10 cellular contexts compared by ENCODE assay signal in the genomic region with DNA sequence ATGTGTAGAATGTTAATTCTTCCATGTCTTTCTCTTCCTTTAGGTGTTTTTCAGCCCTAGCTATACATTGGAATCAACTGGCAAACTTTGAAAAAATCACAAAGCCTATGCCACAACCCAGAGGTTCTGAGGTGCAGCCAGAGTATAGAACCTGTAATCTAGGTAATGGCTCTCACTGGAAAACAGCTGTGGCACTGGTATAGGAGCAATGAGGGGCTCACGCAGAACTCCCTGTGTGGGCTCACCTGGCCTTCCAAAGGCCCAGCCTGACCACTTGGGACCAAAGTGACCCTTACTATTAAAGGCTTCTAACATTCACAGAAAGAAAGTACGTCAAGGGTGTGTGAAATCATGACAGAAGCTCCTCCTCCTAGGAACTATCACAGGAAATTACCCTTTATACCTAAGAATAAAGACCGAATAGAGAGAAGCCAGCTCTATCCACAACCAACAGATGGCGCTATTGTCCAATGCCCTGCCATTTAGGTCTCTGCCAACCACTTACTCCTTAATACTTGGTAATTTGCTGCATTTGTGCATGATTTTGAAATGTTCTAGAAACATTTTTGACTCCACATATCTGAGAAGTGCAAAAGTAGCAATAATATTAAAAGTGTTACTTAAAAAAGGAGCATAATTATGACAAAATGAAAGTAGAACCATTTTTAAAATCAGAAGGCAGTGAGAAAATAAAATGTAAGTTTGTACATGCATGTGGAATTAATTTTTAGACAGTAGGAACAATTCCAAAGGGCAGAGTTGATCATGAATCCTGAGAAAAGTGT.
DNase-seq lines count a peak whose midpoint lies in the region; ATAC-seq and TF ChIP-seq lines count a peak whose summit lies in the region.
"Had no signal": no experiment of that assay in that cellular context is flagged by ENCODE, and none has a peak within 500 bp of the region (broad histone marks: within the 10 kb centered on the region; RNA-seq: fewer than 3 reads in every experiment).

No MANE protein-coding gene starts in this region.

- H3K79me2 ChIP-seq in PC-3 (ENCODE audit: low read length) (no peaks in the 10 kb centered on the region), hepatocyte (no peaks in the 10 kb centered on the region)

- H4K20me1 ChIP-seq in PC-3 (ENCODE audit: low read length) (no peaks in the 10 kb centered on the region), hepatocyte (ENCODE audit: insufficient read depth, poor library complexity, severe bottlenecking) (no peaks in the 10 kb centered on the region)

- intact Hi-C loops in PC-3 (cut with micrococcal nuclease): loop anchor here (5.0 to 10.0 kb wide), 6 partner anchors 51 to 1201 kb away; no protein-coding TSS in a partner anchor

- BruUV-seq in PC-3 (replicated peaks; lab: Mats Ljungman, UMichigan): no TSS peak

- H3K9me3 Mint-ChIP-seq in activated naive CD8-positive, alpha-beta T cell treated with anti-CD3 and anti-CD28 coated beads, Interleukin-2, amount 50 U/mL, for 24 hours: no peaks in the 10 kb centered on the region
- H3K9me3 Mint-ChIP-seq: IgD-negative memory B cell had no signal

- CTCF ChIA-PET in PC-3 (lab: Charles Lee): interaction anchor here (0.6 to 1.0 kb wide), 3 partner anchors 92 to 413 kb away, joined by 3 to 8 read pairs (median 6); partner anchors contain the start of gene WARS2

- H3K9me3 ChIP-seq in BE2C (no peaks in the 10 kb centered on the region), PC-3 (ENCODE audit: low read length) (no peaks in the 10 kb centered on the region), hepatocyte (ENCODE audit: low read depth) (no peaks in the 10 kb centered on the region)
- H3K9me3 ChIP-seq: neutrophil had no signal

- no peak overlapping the region for H3K4me3 Mint-ChIP-seq in activated naive CD8-positive, alpha-beta T cell treated with anti-CD3 and anti-CD28 coated beads, Interleukin-2, amount 50 U/mL, for 24 hours
- H3K4me3 Mint-ChIP-seq: IgD-negative memory B cell had no signal

- no peak overlapping the region for H3K4me2 ChIP-seq in PC-3 (ENCODE audit: low read length)
- peak overlapping the region; percentile 2 for H3K4me2 ChIP-seq in hepatocyte

- POLR2A ChIA-PET in PC-3 (lab: Charles Lee; ENCODE audit: unreplicated experiment): no interaction called here

- H2AFZ ChIP-seq in PC-3 (ENCODE audit: low read length) (no peak overlapping the region), hepatocyte (no peak overlapping the region)

- H3K4me1 ChIP-seq in BE2C: no peaks in the 10 kb centered on the region
- H3K4me1 ChIP-seq in PC-3 (ENCODE audit: insufficient read depth, low read length): peaks cover 17% of the 10 kb centered on the region
- peaks cover 4% of the 10 kb centered on the region for H3K4me1 ChIP-seq in hepatocyte (ENCODE audit: insufficient read depth)

- TF ChIP-seq CTCF in BE2C (IDR thresholded peaks at IDR 0.05; ENCODE audit: low read depth, low read length): peak; percentile 96
- TF ChIP-seq CTCF in PC-3 (conservative IDR thresholded peaks at IDR 0.05; ENCODE audit: low read depth, low read length): peak; percentile 94
- peak; percentile 76 for TF ChIP-seq CTCF in hepatocyte (IDR thresholded peaks at IDR 0.05; ENCODE audit: poor library complexity)

- H3K36me3 ChIP-seq in BE2C: no peaks in the 10 kb centered on the region
- H3K36me3 ChIP-seq in PC-3 (ENCODE audit: low read depth, low read length): no peaks in the 10 kb centered on the region
- H3K36me3 ChIP-seq in hepatocyte (replicated peaks; ENCODE audit: insufficient read depth, low read depth): no peaks in the 10 kb centered on the region
- H3K36me3 ChIP-seq: neutrophil had no signal

- H3K9me2 ChIP-seq in PC-3 (replicated peaks; ENCODE audit: low read length) (no peaks in the 10 kb centered on the region), hepatocyte (replicated peaks; ENCODE audit: insufficient read depth) (no peaks in the 10 kb centered on the region)

- ATAC-seq in GM18505 (IDR thresholded peaks at IDR 0.05; ENCODE audit: unreplicated experiment) (peak; percentile 71), PC-3 (peak; percentile 35; the same call in 1 of the 2 replicates)
- ATAC-seq in activated naive CD8-positive, alpha-beta T cell treated with anti-CD3 and anti-CD28 coated beads, Interleukin-2, amount 50 U/mL, for 24 hours: peak; percentile 59

- H3K27me3 ChIP-seq in BE2C: no peaks in the 10 kb centered on the region
- H3K27me3 ChIP-seq in PC-3 (ENCODE audit: low read length): no peaks in the 10 kb centered on the region
- no peaks in the 10 kb centered on the region for H3K27me3 ChIP-seq in hepatocyte

- DNase-seq in BE2C (peak; percentile 49), HPDE6-E6E7 (ENCODE audit: extremely low spot score) (peak; percentile 33), PC-3 (peak; percentile 78), hepatocyte (ENCODE audit: low spot score) (peak; percentile 68), cortex of kidney (lab: John Stamatoyannopoulos, UW) (no peak)
- peak; percentile 45 for DNase-seq in activated naive CD8-positive, alpha-beta T cell treated with anti-CD3 and anti-CD28 coated beads, Interleukin-2, amount 50 U/mL, for 24 hours
- DNase-seq in stimulated activated CD4-positive, alpha-beta T cell treated with anti-CD3 and anti-CD28 coated beads, Interleukin-4, amount 100 ng/mL, for 1 hour: peak; percentile 8

- H3K4me3 ChIP-seq in BE2C (ENCODE audit: low read depth, low read length) (no peak overlapping the region), PC-3 (ENCODE audit: low read length) (no peak overlapping the region), hepatocyte (no peak overlapping the region)

- peaks cover 14% of the 10 kb centered on the region for H3K27me3 Mint-ChIP-seq in activated naive CD8-positive, alpha-beta T cell treated with anti-CD3 and anti-CD28 coated beads, Interleukin-2, amount 50 U/mL, for 24 hours
- H3K27me3 Mint-ChIP-seq: IgD-negative memory B cell had no signal

- H3F3A ChIP-seq in PC-3 (ENCODE audit: low read length, unreplicated experiment): no peaks in the 10 kb centered on the region

- TF ChIP-seq POLR2A in GM18505 (IDR thresholded peaks at IDR 0.05; ENCODE audit: borderline replicate concordance, extremely low read depth, insufficient read depth, insufficient read length): no peak

- WGBS in hepatocyte (ENCODE audit: low lambda C conversion rate, missing lambda C conversion rate): 36% methylated on average over 4 of the region's 4 CpGs

- H3K4me1 Mint-ChIP-seq in activated naive CD8-positive, alpha-beta T cell treated with anti-CD3 and anti-CD28 coated beads, Interleukin-2, amount 50 U/mL, for 24 hours: no peaks in the 10 kb centered on the region
- H3K4me1 Mint-ChIP-seq: IgD-negative memory B cell had no signal

- no peaks in the 10 kb centered on the region for H3K36me3 Mint-ChIP-seq in activated naive CD8-positive, alpha-beta T cell treated with anti-CD3 and anti-CD28 coated beads, Interleukin-2, amount 50 U/mL, for 24 hours (ENCODE audit: low read depth)
- H3K36me3 Mint-ChIP-seq: IgD-negative memory B cell had no signal

- no peak overlapping the region for H3K9ac ChIP-seq in PC-3 (ENCODE audit: low read length)

- H3K27ac Mint-ChIP-seq in activated naive CD8-positive, alpha-beta T cell treated with anti-CD3 and anti-CD28 coated beads, Interleukin-2, amount 50 U/mL, for 24 hours: no peak overlapping the region
- H3K27ac Mint-ChIP-seq: IgD-negative memory B cell had no signal

- H3K27ac ChIP-seq in PC-3 (ENCODE audit: low read length) (no peak overlapping the region), hepatocyte (no peak overlapping the region)
- H3K27ac ChIP-seq: neutrophil had no signal
